Comparison of ENCODE assay signal across 22 cellular contexts in genomic region chr4:7201351-7202305, GRCh38. TPM values are rescaled to one million over a fixed set of nuclear protein-coding genes. Genes with fewer than 3 reads are reported as not detected.
DNase-seq lines count a peak whose midpoint lies in the region; FAIRE-seq and TF ChIP-seq lines count a peak whose summit lies in the region.
"Had no signal": no experiment of that assay in that cellular context is flagged by ENCODE, and none has a peak within 500 bp of the region (broad histone marks: within the 10 kb centered on the region; RNA-seq: fewer than 3 reads in every experiment).

No MANE protein-coding gene starts in this region.

- H4K5ac ChIP-seq in H1 (ENCODE audit: insufficient read length, low read depth, low read length), result no peak overlapping the region

- H3K4ac ChIP-seq in H1 (replicated peaks; ENCODE audit: insufficient read length, low read depth, low read length), result no peak overlapping the region

- no peak overlapping the region for H2BK5ac ChIP-seq in H1 (ENCODE audit: low read depth, low read length)

- intact Hi-C loops in colonic mucosa (cut with DNase I), result no loop called here

- TF ChIP-seq RAD21 in H1 (IDR thresholded peaks at IDR 0.05 in 1 of 2, conservative IDR thresholded peaks at IDR 0.05 in 1 of 2; ENCODE audit: low read depth in 2 of 2, low read length in 2 of 2), result no peak

- no peaks in the 10 kb centered on the region for H3K36me3 ChIP-seq in H1 (ENCODE audit: control insufficient read depth in 2 of 4, insufficient read depth in 4 of 4, low read length in 3 of 4)
- no peaks in the 10 kb centered on the region for H3K36me3 ChIP-seq in colonic mucosa

- no peak overlapping the region for H4K91ac ChIP-seq in H1 (replicated peaks; ENCODE audit: insufficient read length, low read length)

- no peak overlapping the region for H2AK5ac ChIP-seq in H1 (ENCODE audit: low read depth, low read length)

- no peak overlapping the region for H2AFZ ChIP-seq in H1 (ENCODE audit: low read length)

- no peak overlapping the region for H2BK15ac ChIP-seq in H1 (ENCODE audit: low read length)

- H3K9me3 ChIP-seq in H1 (ENCODE audit: insufficient read depth in 2 of 2, low read depth in 1 of 2, low read length in 1 of 2), result no peaks in the 10 kb centered on the region
- H3K9me3 ChIP-seq in colonic mucosa, result no peaks in the 10 kb centered on the region

- no peak for TF ChIP-seq EP300 in H1 (IDR thresholded peaks at IDR 0.05; ENCODE audit: borderline replicate concordance in 1 of 2, low read depth in 2 of 2, low read length in 2 of 2)

- H2BK20ac ChIP-seq in H1 (ENCODE audit: low read length), result no peak overlapping the region

- no peaks in the 10 kb centered on the region for H3K9me3 Mint-ChIP-seq in type B pancreatic cell

- no peak overlapping the region for H3K14ac ChIP-seq in H1 (ENCODE audit: insufficient read length)

- DNase-seq in activated effector memory CD4-positive, alpha-beta T cell treated with anti-CD3 and anti-CD28 coated beads, Interleukin-2, amount 50 U/mL, for 16 hours, result peak; percentile 12
- no peak for DNase-seq in activated effector memory CD4-positive, alpha-beta T cell treated with Interleukin-2 at 50 U/mL for 16 hours
- DNase-seq in H1 (ENCODE audit: low read depth in 1 of 2, low spot score in 2 of 2) (no peak), myocyte (ENCODE audit: low read depth) (peak; percentile 91), type B pancreatic cell (ENCODE audit: extremely low spot score, unreplicated experiment) (no peak), H4 (ENCODE audit: low spot score) (no peak), colonic mucosa (no peak)
- no peak for DNase-seq in stimulated activated naive CD4-positive, alpha-beta T cell (lab: John Stamatoyannopoulos, UW)
- DNase-seq: 8988T; activated CD8-positive, alpha-beta memory T cell treated with anti-CD3 and anti-CD28 coated beads, Interleukin-2, amount 10 ng/mL, durations not matched to agents 7 days and 5 days; activated gamma-delta T cell; amniotic stem cell; cerebellar nuclear complex; DMS 273 treated with DMSO at 0.1 percent for 48 hours; GF-D8; hypothalamus; Kasumi-1; NCI-H1436; NCI-H774; T1000 had no signal

- H2BK120ac ChIP-seq in H1 (replicated peaks; ENCODE audit: low read depth, low read length), result no peak overlapping the region

- no peak overlapping the region for H3K27ac Mint-ChIP-seq in type B pancreatic cell
- H3K27ac Mint-ChIP-seq: activated CD8-positive, alpha-beta memory T cell treated with anti-CD3 and anti-CD28 coated beads, Interleukin-2, amount 10 ng/mL, durations not matched to agents 7 days and 5 days had no signal

- no peaks in the 10 kb centered on the region for H3K36me3 Mint-ChIP-seq in type B pancreatic cell
- H3K36me3 Mint-ChIP-seq: activated CD8-positive, alpha-beta memory T cell treated with anti-CD3 and anti-CD28 coated beads, Interleukin-2, amount 10 ng/mL, durations not matched to agents 7 days and 5 days had no signal

- H3K4me2 ChIP-seq in H1 (ENCODE audit: insufficient read depth in 1 of 2, low read depth in 2 of 2, low read length in 2 of 2), result no peak overlapping the region

- no peaks in the 10 kb centered on the region for H3K79me2 ChIP-seq in H1 (ENCODE audit: control insufficient read depth in 1 of 2, insufficient read depth in 2 of 2, low read length in 2 of 2)

- CTCF ChIA-PET in H1 (lab: Charles Lee; ENCODE audit: partially characterized antibody), result interaction anchor here (0.5 to 2.8 kb wide), 16 partner anchors 8 to 396 kb away, joined by 3 to 11 read pairs (median 4); partner anchors contain the start of gene SORCS2

- H3K27me3 ChIP-seq in H1 (replicated peaks in 1 of 4; ENCODE audit: control insufficient read depth in 3 of 4, extremely low read depth in 1 of 4, insufficient read depth in 3 of 4, low read length in 3 of 4) (0 out of 7 replicates have a peak, but pooled peaks cover 0 to 2% (median 0%) of the 10 kb centered on the region in 4 experiments), colonic mucosa (no peaks in the 10 kb centered on the region)

- no peaks in the 10 kb centered on the region for H3K27me3 Mint-ChIP-seq in type B pancreatic cell

- no peaks in the 10 kb centered on the region for H3K23me2 ChIP-seq in H1 (ENCODE audit: low read depth, low read length)

- H3K4me3 ChIP-seq in H1 (ENCODE audit: extremely low read depth in 1 of 4, insufficient read depth in 2 of 4, low read depth in 3 of 4, low read length in 4 of 4), result no peak overlapping the region
- H3K4me3 ChIP-seq in colonic mucosa, result no peak overlapping the region

- H3K23ac ChIP-seq in H1 (ENCODE audit: insufficient read length), result no peak overlapping the region

- TF ChIP-seq CTCF in H1 (IDR thresholded peaks at IDR 0.05; ENCODE audit: control extremely low read depth in 1 of 3, insufficient read depth in 1 of 3, low read depth in 1 of 3, low read length in 3 of 3) (no peak), type B pancreatic cell (conservative IDR thresholded peaks at IDR 0.05) (no peak), colonic mucosa (IDR thresholded peaks at IDR 0.05) (no peak)

- H2BK12ac ChIP-seq in H1 (ENCODE audit: low read depth, low read length), result peak overlapping the region; percentile 50; the same call in 1 of the 2 replicates

- WGBS in H1 (ENCODE audit: extremely low coverage in 1 of 2, insufficient coverage in 1 of 2, insufficient read length in 1 of 2, insufficient replicate concordance in 2 of 2, low coverage in 1 of 2, low lambda C conversion rate in 2 of 2, missing lambda C conversion rate in 1 of 2), 2 experiments, result 79% methylated on average over 31 of the region's 31 CpGs; no CpG with 5 or more reads in 1 of the 2 experiments

- no peak for TF ChIP-seq POLR2A in H1 (IDR thresholded peaks at IDR 0.05; ENCODE audit: control extremely low read depth in 1 of 2, low read depth in 2 of 2, low read length in 2 of 2)

- H3K4me1 ChIP-seq in H1 (replicated peaks in 1 of 4; ENCODE audit: control insufficient read depth in 3 of 4, insufficient read depth in 4 of 4, low read length in 3 of 4), result peaks cover 0 to 16% (median 10%) of the 10 kb centered on the region in 4 experiments; a peak in 6 of 7 replicates
- no peaks in the 10 kb centered on the region for H3K4me1 ChIP-seq in colonic mucosa

- no peaks in the 10 kb centered on the region for H3K79me1 ChIP-seq in H1 (ENCODE audit: low read depth, low read length)

- H3K4me3 Mint-ChIP-seq in type B pancreatic cell, result peak overlapping the region; percentile 10
- H3K4me3 Mint-ChIP-seq: activated CD8-positive, alpha-beta memory T cell treated with anti-CD3 and anti-CD28 coated beads, Interleukin-2, amount 10 ng/mL, durations not matched to agents 7 days and 5 days had no signal

- H3K4me1 Mint-ChIP-seq in type B pancreatic cell (ENCODE audit: unreplicated experiment), result peaks cover 47% of the 10 kb centered on the region
- H3K4me1 Mint-ChIP-seq: activated CD8-positive, alpha-beta memory T cell treated with anti-CD3 and anti-CD28 coated beads, Interleukin-2, amount 10 ng/mL, durations not matched to agents 7 days and 5 days had no signal

- no peak overlapping the region for H3K9ac ChIP-seq in H1 (replicated peaks in 1 of 4; ENCODE audit: extremely low read depth in 1 of 4, low read depth in 3 of 4, low read length in 3 of 4)
- no peak overlapping the region for H3K9ac ChIP-seq in colonic mucosa (ENCODE audit: low read depth in 2 of 2, low read length in 2 of 2)

- H4K8ac ChIP-seq in H1 (ENCODE audit: extremely low read depth, insufficient read depth, low read length), result no peak overlapping the region

- no peak overlapping the region for H3K18ac ChIP-seq in H1 (ENCODE audit: extremely low read depth, low read length)

- POLR2A ChIA-PET in H1 (lab: Charles Lee; ENCODE audit: partially characterized antibody), result interaction anchor here (0.6 kb wide), 2 partner anchors 323 to 426 kb away, joined by 3 read pairs; no protein-coding TSS in a partner anchor

- FAIRE-seq in H1 (lab: Jason Lieb, UNC), result no peak
- FAIRE-seq: GM12891 had no signal

- no peak overlapping the region for H3K27ac ChIP-seq in H1 (ENCODE audit: low read depth, low read length)
- no peak overlapping the region for H3K27ac ChIP-seq in colonic mucosa

- H4K20me1 ChIP-seq in H1 (replicated peaks in 1 of 2; ENCODE audit: control insufficient read depth in 1 of 2, insufficient read depth in 2 of 2, low read length in 2 of 2), result no peaks in the 10 kb centered on the region

- H3K56ac ChIP-seq in H1 (replicated peaks; ENCODE audit: insufficient read length, low read depth, low read length), result no peak overlapping the region

TF ChIP-seq in H1, 55 proteins besides CTCF, POLR2A, EP300 and RAD21:
- no peak for TF ChIP-seq KDM5A (IDR thresholded peaks at IDR 0.05; ENCODE audit: low read length)
- no peak for TF ChIP-seq SRF (IDR thresholded peaks at IDR 0.05; ENCODE audit: low read depth, low read length)
- no peak for TF ChIP-seq ZNF274 (IDR thresholded peaks at IDR 0.05; ENCODE audit: borderline replicate concordance, extremely low read depth, low read length)
- TF ChIP-seq MAFK (IDR thresholded peaks at IDR 0.05; ENCODE audit: low read depth, low read length), result no peak
- no peak for TF ChIP-seq EZH2 (IDR thresholded peaks at IDR 0.05; ENCODE audit: low read depth, low read length, severe bottlenecking)

RNA-seq across cellular contexts. Expression of gene SORCS2, which starts 9.3 kb away (rescaled TPM):
- 0.75 and 1.8 TPM in 2 replicates for total RNA-seq in H1 (2021; fragmentation: NEBNext Ultra II Directional; extraction: Animal tissue kit (Norgen Biotek cat#: 25700))
- 0.36 and 0.57 TPM in 2 replicates for polyA plus RNA-seq in H1 (2011; rRNA removed)
- polyA plus RNA-seq in H1 (2011; cell fraction: cytosol; rRNA removed), result 0.32 TPM
- polyA plus RNA-seq in H1 (2011; cell fraction: nucleus; rRNA removed), result 1.2 TPM
- 0.33 to 1.2 TPM (median 0.82 TPM) in 4 replicates for polyA plus RNA-seq in H1 (2012, experiment 1 of 2)
- 0.18 TPM for polyA plus RNA-seq in H1 (2012, experiment 2 of 2)
- polyA plus RNA-seq in H1 (2013, experiment 1 of 2), result 1.4 TPM
- 1.1 TPM for polyA plus RNA-seq in H1 (2013, experiment 2 of 2)
- 1.0 and 1.8 TPM in 2 replicates for polyA minus RNA-seq in H1 (2011; rRNA and poly(A)+ RNA removed)
- polyA minus RNA-seq in H1 (2011; cell fraction: cytosol; rRNA and poly(A)+ RNA removed), result 1.3 TPM
- 0.60 TPM for polyA minus RNA-seq in H1 (2011; cell fraction: nucleus; rRNA and poly(A)+ RNA removed)
- total RNA-seq in myocyte, result 2.8 and 4.4 TPM in 2 replicates
- 21.0 TPM for polyA plus RNA-seq in myocyte (2012)
- total RNA-seq in type B pancreatic cell (ENCODE audit: low replicate concordance), result 13.4 and 24.0 TPM in 2 replicates
- 0.02 and 0.08 TPM in 2 replicates for total RNA-seq in H4 (2014; rRNA removed; shearing (Covaris generic))
- under 1 TPM; 0.54 to 0.74 TPM for total RNA-seq in colonic mucosa
- total RNA-seq: HT-29 had no signal

Comparison
In these comparisons a context has a peak if more than half of its experiments do, and no peak if none do; other contexts are left out.
1. DNase-seq: peak in activated effector memory CD4-positive, alpha-beta T cell treated with anti-CD3 and anti-CD28 coated beads, Interleukin-2, amount 50 U/mL, for 16 hours (single experiment) and myocyte (single experiment); none in activated effector memory CD4-positive, alpha-beta T cell treated with Interleukin-2 at 50 U/mL for 16 hours (single experiment), H1 (0 of 2), type B pancreatic cell (single experiment), H4 (single experiment), colonic mucosa (single experiment) and stimulated activated naive CD4-positive, alpha-beta T cell (0 of 6).